ENCODE assay signal across 18 cellular contexts in the genomic region with DNA sequence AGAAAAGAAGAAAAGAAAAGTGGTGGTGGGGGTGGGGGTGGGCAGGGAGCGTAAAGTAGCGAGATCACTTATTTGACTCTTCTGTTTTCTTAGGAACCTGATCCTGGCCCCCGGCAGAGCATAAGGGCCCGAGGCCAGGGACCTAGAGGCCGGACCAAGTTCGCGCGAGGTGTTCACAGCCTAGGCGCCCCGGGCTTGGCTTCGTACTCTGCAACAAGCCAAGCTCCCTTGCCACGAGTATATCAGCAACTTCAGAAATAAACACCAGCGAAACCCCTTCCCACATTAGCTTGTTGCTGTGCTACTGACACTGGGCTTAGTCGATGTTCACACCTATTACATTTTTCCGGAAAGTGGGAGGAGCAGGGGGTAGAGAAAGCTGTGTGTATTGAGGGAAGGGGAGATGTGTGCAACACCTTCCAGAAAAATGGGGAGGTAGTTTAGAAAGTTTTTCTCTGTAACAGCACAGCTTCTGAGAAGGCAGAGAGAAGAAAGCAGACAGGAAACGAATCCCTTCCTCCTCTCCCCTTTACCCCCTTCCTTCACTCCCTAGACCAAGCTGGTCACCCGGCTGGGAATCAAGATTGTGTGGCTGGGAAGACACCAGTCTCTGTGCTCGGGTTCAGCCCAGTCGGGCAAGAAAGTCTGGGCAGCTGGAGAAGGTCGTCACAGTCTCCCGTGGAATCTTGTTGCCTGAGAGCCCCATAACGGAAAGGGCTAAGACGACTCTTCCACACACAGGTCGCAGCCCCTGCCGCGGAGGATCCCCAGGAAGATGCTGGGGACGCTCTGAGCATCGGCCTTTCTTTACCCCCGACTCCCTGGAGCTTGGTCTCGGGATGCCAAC. TPM values are rescaled to one million over a fixed set of nuclear protein-coding genes. Genes with fewer than 3 reads are reported as not detected.
DNase-seq lines count a peak whose midpoint lies in the region; ATAC-seq lines count a peak whose summit lies in the region.
"Had no signal": no experiment of that assay in that cellular context is flagged by ENCODE, and none has a peak within 500 bp of the region (broad histone marks: within the 10 kb centered on the region; RNA-seq: fewer than 3 reads in every experiment).

No MANE protein-coding gene starts in this region.

- H3K9ac ChIP-seq in iPS-18a (ENCODE audit: low read length) (no peak overlapping the region), rectal smooth muscle tissue (ENCODE audit: low read length) (no peak overlapping the region)

- H3K27me3 ChIP-seq in iPS-18a (ENCODE audit: control insufficient read depth, insufficient read depth, low read length) (peaks cover 82% of the 10 kb centered on the region), rectal smooth muscle tissue (ENCODE audit: control insufficient read depth, insufficient read depth, low read length) (peaks cover 42% of the 10 kb centered on the region)

- peak; percentile 12 for DNase-seq in DMS53 (lab: John Stamatoyannopoulos, UW)
- DNase-seq in DMS53 treated with DMSO at 0.1 percent for 48 hours (lab: John Stamatoyannopoulos, UW; ENCODE audit: unreplicated experiment): no peak
- no peak for DNase-seq in activated T-helper 1 cell treated with anti-CD3 and anti-CD28 coated beads, Interleukin-12 subunit alpha, Interleukin-12 subunit beta, Interleukin-2, Interleukin-4 antibody, amounts not matched to agents 30 ng/mL and 10 ng/mL and 1 ng/mL, durations not matched to agents 14 hours and 24 hours and 36 hours (ENCODE audit: low spot score)
- no peak for DNase-seq in putamen (ENCODE audit: low spot score)
- no peak for DNase-seq in stimulated activated naive CD4-positive, alpha-beta T cell treated with Interleukin-2 at 50 U/mL for 16 hours (lab: John Stamatoyannopoulos, UW)
- DNase-seq: NCI-H1092, NCI-H2171 treated with DMSO at 0.1 percent for 48 hours, T-helper 1 cell, trophoblast cell had no signal

- no peaks in the 10 kb centered on the region for H3K36me3 Mint-ChIP-seq in activated T-helper 1 cell treated with anti-CD3 and anti-CD28 coated beads, Interleukin-12 subunit alpha, Interleukin-12 subunit beta, Interleukin-2, Interleukin-4 antibody, amounts not matched to agents 30 ng/mL and 10 ng/mL and 1 ng/mL, durations not matched to agents 14 hours and 24 hours and 36 hours (ENCODE audit: low read depth)

- no peak overlapping the region for H3K27ac ChIP-seq in iPS-18a (ENCODE audit: low read length)
- no peak overlapping the region for H3K27ac ChIP-seq in rectal smooth muscle tissue (ENCODE audit: low read depth, low read length)
- H3K27ac ChIP-seq: 22Rv1, RWPE1 had no signal

- H3K36me3 ChIP-seq in iPS-18a (ENCODE audit: control insufficient read depth, low read depth, low read length): no peaks in the 10 kb centered on the region
- H3K36me3 ChIP-seq in rectal smooth muscle tissue (ENCODE audit: control insufficient read depth, insufficient read depth, low read length): no peaks in the 10 kb centered on the region

- no peaks in the 10 kb centered on the region for H3K4me1 Mint-ChIP-seq in activated T-helper 1 cell treated with anti-CD3 and anti-CD28 coated beads, Interleukin-12 subunit alpha, Interleukin-12 subunit beta, Interleukin-2, Interleukin-4 antibody, amounts not matched to agents 30 ng/mL and 10 ng/mL and 1 ng/mL, durations not matched to agents 14 hours and 24 hours and 36 hours (ENCODE audit: low read depth)

- no peak overlapping the region for H3K4me3 Mint-ChIP-seq in activated T-helper 1 cell treated with anti-CD3 and anti-CD28 coated beads, Interleukin-12 subunit alpha, Interleukin-12 subunit beta, Interleukin-2, Interleukin-4 antibody, amounts not matched to agents 30 ng/mL and 10 ng/mL and 1 ng/mL, durations not matched to agents 14 hours and 24 hours and 36 hours

- H3K4me3 ChIP-seq in iPS-18a (ENCODE audit: low read length): peak overlapping the region; percentile 65
- H3K4me3 ChIP-seq in rectal smooth muscle tissue (ENCODE audit: low read length): peak overlapping the region; percentile 55
- H3K4me3 ChIP-seq: K562 had no signal

- H3K9me3 ChIP-seq in iPS-18a (ENCODE audit: control insufficient read depth, low read depth, low read length): no peaks in the 10 kb centered on the region

- ATAC-seq in HG03039 (IDR thresholded peaks at IDR 0.05; ENCODE audit: unreplicated experiment): no peak
- ATAC-seq: K562 had no signal

- H3K27me3 Mint-ChIP-seq in activated T-helper 1 cell treated with anti-CD3 and anti-CD28 coated beads, Interleukin-12 subunit alpha, Interleukin-12 subunit beta, Interleukin-2, Interleukin-4 antibody, amounts not matched to agents 30 ng/mL and 10 ng/mL and 1 ng/mL, durations not matched to agents 14 hours and 24 hours and 36 hours (ENCODE audit: insufficient read depth): peaks cover 89% of the 10 kb centered on the region

- intact Hi-C loops in activated T-helper 1 cell treated with anti-CD3 and anti-CD28 coated beads, Interleukin-12 subunit alpha, Interleukin-12 subunit beta, Interleukin-2, Interleukin-4 antibody, amounts not matched to agents 30 ng/mL and 10 ng/mL and 1 ng/mL, durations not matched to agents 14 hours and 24 hours and 36 hours (cut with micrococcal nuclease): loop anchor here (1.0 kb wide), 2 partner anchors 8 to 12 kb away; partner anchors contain the start of gene SATB2

- H3K27ac Mint-ChIP-seq in activated T-helper 1 cell treated with anti-CD3 and anti-CD28 coated beads, Interleukin-12 subunit alpha, Interleukin-12 subunit beta, Interleukin-2, Interleukin-4 antibody, amounts not matched to agents 30 ng/mL and 10 ng/mL and 1 ng/mL, durations not matched to agents 14 hours and 24 hours and 36 hours: peak overlapping the region; percentile 34
- H3K27ac Mint-ChIP-seq: CD14-positive monocyte, memory B cell had no signal

- H3K4me1 ChIP-seq in iPS-18a (ENCODE audit: control insufficient read depth, low read depth, low read length) (peaks cover 32% of the 10 kb centered on the region), rectal smooth muscle tissue (ENCODE audit: control insufficient read depth, insufficient read depth, low read length) (peaks cover 3% of the 10 kb centered on the region)

- no peaks in the 10 kb centered on the region for H3K9me3 Mint-ChIP-seq in activated T-helper 1 cell treated with anti-CD3 and anti-CD28 coated beads, Interleukin-12 subunit alpha, Interleukin-12 subunit beta, Interleukin-2, Interleukin-4 antibody, amounts not matched to agents 30 ng/mL and 10 ng/mL and 1 ng/mL, durations not matched to agents 14 hours and 24 hours and 36 hours

RNA-seq across cellular contexts. Expression of gene SATB2, which starts 12.0 kb away (rescaled TPM):
- 0.02 TPM in 1 of 2 replicates, not detected in the other for total RNA-seq in activated T-helper 1 cell treated with anti-CD3 and anti-CD28 coated beads, Interleukin-12 subunit alpha, Interleukin-12 subunit beta, Interleukin-2, Interleukin-4 antibody, amounts not matched to agents 30 ng/mL and 10 ng/mL and 1 ng/mL, durations not matched to agents 14 hours and 24 hours and 36 hours
- total RNA-seq: G401 had no signal
